Comparison of ENCODE assay signal across 1 cellular context in the genomic region with DNA sequence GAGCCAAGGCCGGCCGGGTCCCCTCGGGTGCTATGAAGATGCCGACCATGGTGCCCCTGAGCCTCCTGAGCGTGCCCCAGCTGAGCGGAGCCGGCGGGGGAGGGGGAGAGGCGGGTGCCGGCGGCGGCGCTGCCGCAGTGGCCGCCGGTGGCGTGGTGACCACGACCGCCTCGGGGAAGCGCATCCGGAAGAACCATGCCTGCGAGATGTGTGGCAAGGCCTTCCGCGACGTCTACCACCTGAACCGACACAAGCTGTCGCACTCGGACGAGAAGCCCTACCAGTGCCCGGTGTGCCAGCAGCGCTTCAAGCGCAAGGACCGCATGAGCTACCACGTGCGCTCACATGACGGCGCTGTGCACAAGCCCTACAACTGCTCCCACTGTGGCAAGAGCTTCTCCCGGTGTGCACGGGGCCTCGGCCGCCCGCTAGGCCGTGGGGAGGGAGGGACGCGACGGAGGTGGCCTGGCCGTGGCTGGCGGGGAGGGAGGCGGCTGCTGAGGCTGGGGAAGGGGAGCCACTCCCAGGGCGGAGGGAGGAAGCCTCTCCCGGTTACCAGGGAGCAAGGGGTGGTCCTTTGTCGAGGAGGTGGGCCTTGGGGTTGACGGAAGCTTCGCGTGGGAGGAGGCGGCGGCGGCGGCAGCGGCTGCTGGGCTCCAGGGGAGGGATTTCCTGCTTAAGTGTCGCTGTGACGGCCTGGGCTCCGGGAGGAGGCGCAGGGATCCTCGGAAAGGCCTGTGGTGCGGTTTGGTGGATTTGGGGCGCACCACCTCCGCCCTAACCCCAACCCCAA.
TF ChIP-seq lines count a peak whose summit lies in the region.

No MANE protein-coding gene starts in this region.

TF ChIP-seq in K562, 482 proteins besides CTCF, POLR2A, EP300 and RAD21 (continued from another document and continues in another):
- TF ChIP-seq, protein P1, sequence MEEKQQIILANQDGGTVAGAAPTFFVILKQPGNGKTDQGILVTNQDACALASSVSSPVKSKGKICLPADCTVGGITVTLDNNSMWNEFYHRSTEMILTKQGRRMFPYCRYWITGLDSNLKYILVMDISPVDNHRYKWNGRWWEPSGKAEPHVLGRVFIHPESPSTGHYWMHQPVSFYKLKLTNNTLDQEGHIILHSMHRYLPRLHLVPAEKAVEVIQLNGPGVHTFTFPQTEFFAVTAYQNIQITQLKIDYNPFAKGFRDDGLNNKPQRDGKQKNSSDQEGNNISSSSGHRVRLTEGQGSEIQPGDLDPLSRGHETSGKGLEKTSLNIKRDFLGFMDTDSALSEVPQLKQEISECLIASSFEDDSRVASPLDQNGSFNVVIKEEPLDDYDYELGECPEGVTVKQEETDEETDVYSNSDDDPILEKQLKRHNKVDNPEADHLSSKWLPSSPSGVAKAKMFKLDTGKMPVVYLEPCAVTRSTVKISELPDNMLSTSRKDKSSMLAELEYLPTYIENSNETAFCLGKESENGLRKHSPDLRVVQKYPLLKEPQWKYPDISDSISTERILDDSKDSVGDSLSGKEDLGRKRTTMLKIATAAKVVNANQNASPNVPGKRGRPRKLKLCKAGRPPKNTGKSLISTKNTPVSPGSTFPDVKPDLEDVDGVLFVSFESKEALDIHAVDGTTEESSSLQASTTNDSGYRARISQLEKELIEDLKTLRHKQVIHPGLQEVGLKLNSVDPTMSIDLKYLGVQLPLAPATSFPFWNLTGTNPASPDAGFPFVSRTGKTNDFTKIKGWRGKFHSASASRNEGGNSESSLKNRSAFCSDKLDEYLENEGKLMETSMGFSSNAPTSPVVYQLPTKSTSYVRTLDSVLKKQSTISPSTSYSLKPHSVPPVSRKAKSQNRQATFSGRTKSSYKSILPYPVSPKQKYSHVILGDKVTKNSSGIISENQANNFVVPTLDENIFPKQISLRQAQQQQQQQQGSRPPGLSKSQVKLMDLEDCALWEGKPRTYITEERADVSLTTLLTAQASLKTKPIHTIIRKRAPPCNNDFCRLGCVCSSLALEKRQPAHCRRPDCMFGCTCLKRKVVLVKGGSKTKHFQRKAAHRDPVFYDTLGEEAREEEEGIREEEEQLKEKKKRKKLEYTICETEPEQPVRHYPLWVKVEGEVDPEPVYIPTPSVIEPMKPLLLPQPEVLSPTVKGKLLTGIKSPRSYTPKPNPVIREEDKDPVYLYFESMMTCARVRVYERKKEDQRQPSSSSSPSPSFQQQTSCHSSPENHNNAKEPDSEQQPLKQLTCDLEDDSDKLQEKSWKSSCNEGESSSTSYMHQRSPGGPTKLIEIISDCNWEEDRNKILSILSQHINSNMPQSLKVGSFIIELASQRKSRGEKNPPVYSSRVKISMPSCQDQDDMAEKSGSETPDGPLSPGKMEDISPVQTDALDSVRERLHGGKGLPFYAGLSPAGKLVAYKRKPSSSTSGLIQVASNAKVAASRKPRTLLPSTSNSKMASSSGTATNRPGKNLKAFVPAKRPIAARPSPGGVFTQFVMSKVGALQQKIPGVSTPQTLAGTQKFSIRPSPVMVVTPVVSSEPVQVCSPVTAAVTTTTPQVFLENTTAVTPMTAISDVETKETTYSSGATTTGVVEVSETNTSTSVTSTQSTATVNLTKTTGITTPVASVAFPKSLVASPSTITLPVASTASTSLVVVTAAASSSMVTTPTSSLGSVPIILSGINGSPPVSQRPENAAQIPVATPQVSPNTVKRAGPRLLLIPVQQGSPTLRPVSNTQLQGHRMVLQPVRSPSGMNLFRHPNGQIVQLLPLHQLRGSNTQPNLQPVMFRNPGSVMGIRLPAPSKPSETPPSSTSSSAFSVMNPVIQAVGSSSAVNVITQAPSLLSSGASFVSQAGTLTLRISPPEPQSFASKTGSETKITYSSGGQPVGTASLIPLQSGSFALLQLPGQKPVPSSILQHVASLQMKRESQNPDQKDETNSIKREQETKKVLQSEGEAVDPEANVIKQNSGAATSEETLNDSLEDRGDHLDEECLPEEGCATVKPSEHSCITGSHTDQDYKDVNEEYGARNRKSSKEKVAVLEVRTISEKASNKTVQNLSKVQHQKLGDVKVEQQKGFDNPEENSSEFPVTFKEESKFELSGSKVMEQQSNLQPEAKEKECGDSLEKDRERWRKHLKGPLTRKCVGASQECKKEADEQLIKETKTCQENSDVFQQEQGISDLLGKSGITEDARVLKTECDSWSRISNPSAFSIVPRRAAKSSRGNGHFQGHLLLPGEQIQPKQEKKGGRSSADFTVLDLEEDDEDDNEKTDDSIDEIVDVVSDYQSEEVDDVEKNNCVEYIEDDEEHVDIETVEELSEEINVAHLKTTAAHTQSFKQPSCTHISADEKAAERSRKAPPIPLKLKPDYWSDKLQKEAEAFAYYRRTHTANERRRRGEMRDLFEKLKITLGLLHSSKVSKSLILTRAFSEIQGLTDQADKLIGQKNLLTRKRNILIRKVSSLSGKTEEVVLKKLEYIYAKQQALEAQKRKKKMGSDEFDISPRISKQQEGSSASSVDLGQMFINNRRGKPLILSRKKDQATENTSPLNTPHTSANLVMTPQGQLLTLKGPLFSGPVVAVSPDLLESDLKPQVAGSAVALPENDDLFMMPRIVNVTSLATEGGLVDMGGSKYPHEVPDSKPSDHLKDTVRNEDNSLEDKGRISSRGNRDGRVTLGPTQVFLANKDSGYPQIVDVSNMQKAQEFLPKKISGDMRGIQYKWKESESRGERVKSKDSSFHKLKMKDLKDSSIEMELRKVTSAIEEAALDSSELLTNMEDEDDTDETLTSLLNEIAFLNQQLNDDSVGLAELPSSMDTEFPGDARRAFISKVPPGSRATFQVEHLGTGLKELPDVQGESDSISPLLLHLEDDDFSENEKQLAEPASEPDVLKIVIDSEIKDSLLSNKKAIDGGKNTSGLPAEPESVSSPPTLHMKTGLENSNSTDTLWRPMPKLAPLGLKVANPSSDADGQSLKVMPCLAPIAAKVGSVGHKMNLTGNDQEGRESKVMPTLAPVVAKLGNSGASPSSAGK (IDR thresholded peaks at IDR 0.05), result peak; percentile 99
- TF ChIP-seq ZNF121 (CRISPR knock-in tag; conservative IDR thresholded peaks at IDR 0.05) (no peak), SRSF9 (IDR thresholded peaks at IDR 0.05; ENCODE audit: borderline replicate concordance, low read depth, low read length) (no peak), ESRRA (IDR thresholded peaks at IDR 0.05; ENCODE audit: borderline replicate concordance, low read depth) (0 out of 2 replicates have a peak, but pooled peaks have one; percentile 15), ZC3H4 (CRISPR knock-in tag; IDR thresholded peaks at IDR 0.05; ENCODE audit: borderline replicate concordance) (no peak), NCOR1 (IDR thresholded peaks at IDR 0.05) (no peak; the same call in 1 of the 2 replicates), KLF16 (IDR thresholded peaks at IDR 0.05) (peak; percentile 58; the same call in 1 of the 2 replicates), SRSF3 (IDR thresholded peaks at IDR 0.05; ENCODE audit: insufficient read depth, low read length) (no peak), PHF21A (IDR thresholded peaks at IDR 0.05; ENCODE audit: borderline replicate concordance, low read depth) (no peak), ZNF134 (CRISPR knock-in tag; conservative IDR thresholded peaks at IDR 0.05) (no peak), ZNF766 (CRISPR knock-in tag; conservative IDR thresholded peaks at IDR 0.05) (no peak), FUS (optimal IDR thresholded peaks at IDR 0.05; ENCODE audit: low read depth, low read length) (no peak), EGR1 (conservative IDR thresholded peaks at IDR 0.05) (peak; percentile 98), ZNF175 (CRISPR knock-in tag; IDR thresholded peaks at IDR 0.05; ENCODE audit: low read depth) (peak; percentile 82; the same call in 1 of the 2 replicates), ELF2 (CRISPR knock-in tag; IDR thresholded peaks at IDR 0.05) (0 out of 2 replicates have a peak, but pooled peaks have one; percentile 18), SMARCB1 (IDR thresholded peaks at IDR 0.05; ENCODE audit: insufficient read length, low read depth) (no peak), ZNF431 (CRISPR knock-in tag; IDR thresholded peaks at IDR 0.05) (0 out of 2 replicates have a peak, but pooled peaks have one; percentile 77), PTTG1 (tag; IDR thresholded peaks at IDR 0.05; ENCODE audit: low read depth) (no peak), HMG20B (CRISPR knock-in tag; IDR thresholded peaks at IDR 0.05) (no peak), SIN3A (IDR thresholded peaks at IDR 0.05; ENCODE audit: borderline replicate concordance in 2 of 2, control insufficient read depth in 1 of 2, low read depth in 2 of 2, low read length in 2 of 2) (peak; percentile 1 to 85; a peak in 2 of 4 replicates), HDAC8 (tag; IDR thresholded peaks at IDR 0.05) (peak; percentile 75; the same call in 1 of the 2 replicates), POLR2AphosphoS5 (IDR thresholded peaks at IDR 0.05; ENCODE audit: control insufficient read depth, insufficient read depth, low read depth, low read length) (peak; percentile 48; the same call in 1 of the 2 replicates), ZNF3 (CRISPR knock-in tag; IDR thresholded peaks at IDR 0.05) (no peak), XRCC3 (IDR thresholded peaks at IDR 0.05) (no peak), PTBP1 (IDR thresholded peaks at IDR 0.05; ENCODE audit: low read depth, low read length) (0 out of 2 replicates have a peak, but pooled peaks have one; percentile 18), MTA2 (IDR thresholded peaks at IDR 0.05; ENCODE audit: low read depth) (no peak; the same call in 1 of the 2 replicates), TRIM28 (IDR thresholded peaks at IDR 0.05) (no peak), SAFB (IDR thresholded peaks at IDR 0.05; ENCODE audit: borderline replicate concordance, low read depth, low read length) (peak; percentile 84), ZKSCAN1 (IDR thresholded peaks at IDR 0.05; ENCODE audit: low read depth, low read length) (peak; percentile 45; the same call in 1 of the 2 replicates), TSC22D4 (tag; IDR thresholded peaks at IDR 0.05) (no peak), ZNF354B (CRISPR knock-in tag; IDR thresholded peaks at IDR 0.05) (no peak), ZNF717 (CRISPR knock-in tag; IDR thresholded peaks at IDR 0.05) (no peak), KHSRP (IDR thresholded peaks at IDR 0.05) (no peak)
- TF ChIP-seq, protein P2, sequence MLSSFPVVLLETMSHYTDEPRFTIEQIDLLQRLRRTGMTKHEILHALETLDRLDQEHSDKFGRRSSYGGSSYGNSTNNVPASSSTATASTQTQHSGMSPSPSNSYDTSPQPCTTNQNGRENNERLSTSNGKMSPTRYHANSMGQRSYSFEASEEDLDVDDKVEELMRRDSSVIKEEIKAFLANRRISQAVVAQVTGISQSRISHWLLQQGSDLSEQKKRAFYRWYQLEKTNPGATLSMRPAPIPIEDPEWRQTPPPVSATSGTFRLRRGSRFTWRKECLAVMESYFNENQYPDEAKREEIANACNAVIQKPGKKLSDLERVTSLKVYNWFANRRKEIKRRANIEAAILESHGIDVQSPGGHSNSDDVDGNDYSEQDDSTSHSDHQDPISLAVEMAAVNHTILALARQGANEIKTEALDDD (IDR thresholded peaks at IDR 0.05), result no peak
- TF ChIP-seq, protein P3, sequence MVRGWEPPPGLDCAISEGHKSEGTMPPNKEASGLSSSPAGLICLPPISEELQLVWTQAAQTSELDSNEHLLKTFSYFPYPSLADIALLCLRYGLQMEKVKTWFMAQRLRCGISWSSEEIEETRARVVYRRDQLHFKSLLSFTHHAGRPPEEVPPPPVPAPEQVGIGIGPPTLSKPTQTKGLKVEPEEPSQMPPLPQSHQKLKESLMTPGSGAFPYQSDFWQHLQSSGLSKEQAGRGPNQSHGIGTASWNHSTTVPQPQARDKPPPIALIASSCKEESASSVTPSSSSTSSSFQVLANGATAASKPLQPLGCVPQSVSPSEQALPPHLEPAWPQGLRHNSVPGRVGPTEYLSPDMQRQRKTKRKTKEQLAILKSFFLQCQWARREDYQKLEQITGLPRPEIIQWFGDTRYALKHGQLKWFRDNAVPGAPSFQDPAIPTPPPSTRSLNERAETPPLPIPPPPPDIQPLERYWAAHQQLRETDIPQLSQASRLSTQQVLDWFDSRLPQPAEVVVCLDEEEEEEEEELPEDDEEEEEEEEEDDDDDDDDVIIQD (CRISPR knock-in tag; IDR thresholded peaks at IDR 0.05), result no peak; the same call in 1 of the 2 replicates
- TF ChIP-seq, protein P4, sequence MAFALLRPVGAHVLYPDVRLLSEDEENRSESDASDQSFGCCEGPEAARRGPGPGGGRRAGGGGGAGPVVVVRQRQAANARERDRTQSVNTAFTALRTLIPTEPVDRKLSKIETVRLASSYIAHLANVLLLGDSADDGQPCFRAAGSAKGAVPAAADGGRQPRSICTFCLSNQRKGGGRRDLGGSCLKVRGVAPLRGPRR (CRISPR knock-in tag; IDR thresholded peaks at IDR 0.05), result no peak
- TF ChIP-seq, protein P5, sequence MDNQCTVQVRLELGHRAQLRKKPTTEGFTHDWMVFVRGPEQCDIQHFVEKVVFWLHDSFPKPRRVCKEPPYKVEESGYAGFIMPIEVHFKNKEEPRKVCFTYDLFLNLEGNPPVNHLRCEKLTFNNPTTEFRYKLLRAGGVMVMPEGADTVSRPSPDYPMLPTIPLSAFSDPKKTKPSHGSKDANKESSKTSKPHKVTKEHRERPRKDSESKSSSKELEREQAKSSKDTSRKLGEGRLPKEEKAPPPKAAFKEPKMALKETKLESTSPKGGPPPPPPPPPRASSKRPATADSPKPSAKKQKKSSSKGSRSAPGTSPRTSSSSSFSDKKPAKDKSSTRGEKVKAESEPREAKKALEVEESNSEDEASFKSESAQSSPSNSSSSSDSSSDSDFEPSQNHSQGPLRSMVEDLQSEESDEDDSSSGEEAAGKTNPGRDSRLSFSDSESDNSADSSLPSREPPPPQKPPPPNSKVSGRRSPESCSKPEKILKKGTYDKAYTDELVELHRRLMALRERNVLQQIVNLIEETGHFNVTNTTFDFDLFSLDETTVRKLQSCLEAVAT (IDR thresholded peaks at IDR 0.05), result peak in 1 of 2 experiments; percentile 56; a peak in 1 of 4 replicates
- TF ChIP-seq, protein P6, sequence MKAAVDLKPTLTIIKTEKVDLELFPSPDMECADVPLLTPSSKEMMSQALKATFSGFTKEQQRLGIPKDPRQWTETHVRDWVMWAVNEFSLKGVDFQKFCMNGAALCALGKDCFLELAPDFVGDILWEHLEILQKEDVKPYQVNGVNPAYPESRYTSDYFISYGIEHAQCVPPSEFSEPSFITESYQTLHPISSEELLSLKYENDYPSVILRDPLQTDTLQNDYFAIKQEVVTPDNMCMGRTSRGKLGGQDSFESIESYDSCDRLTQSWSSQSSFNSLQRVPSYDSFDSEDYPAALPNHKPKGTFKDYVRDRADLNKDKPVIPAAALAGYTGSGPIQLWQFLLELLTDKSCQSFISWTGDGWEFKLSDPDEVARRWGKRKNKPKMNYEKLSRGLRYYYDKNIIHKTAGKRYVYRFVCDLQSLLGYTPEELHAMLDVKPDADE (conservative IDR thresholded peaks at IDR 0.05; ENCODE audit: control insufficient read depth, low read depth, low read length), result peak; percentile 55
